9 cellular contexts compared by ENCODE assay signal in genomic region chr14:63308723-63309317, GRCh38. TPM values are rescaled to one million over a fixed set of nuclear protein-coding genes. Genes with fewer than 3 reads are reported as not detected.
DNase-seq lines count a peak whose midpoint lies in the region; ATAC-seq and TF ChIP-seq lines count a peak whose summit lies in the region.
"Had no signal": no experiment of that assay in that cellular context is flagged by ENCODE, and none has a peak within 500 bp of the region (broad histone marks: within the 10 kb centered on the region; RNA-seq: fewer than 3 reads in every experiment).

No MANE protein-coding gene starts in this region.

- H3K27ac Mint-ChIP-seq in CD4-positive, alpha-beta T cell = no peak overlapping the region
- no peak overlapping the region for H3K27ac Mint-ChIP-seq in glutamatergic neuron (ENCODE audit: unreplicated experiment)
- H3K27ac Mint-ChIP-seq in activated CD4-positive, alpha-beta memory T cell treated with anti-CD3 and anti-CD28 coated beads for 36 hours = no peak overlapping the region
- H3K27ac Mint-ChIP-seq: IgD-negative memory B cell had no signal

- no peak for ATAC-seq in CD4-positive, alpha-beta T cell (ENCODE audit: poor library complexity)
- ATAC-seq in GM19023 (IDR thresholded peaks at IDR 0.05; ENCODE audit: unreplicated experiment) (peak; percentile 54), GM19351 (IDR thresholded peaks at IDR 0.05; ENCODE audit: unreplicated experiment) (no peak)

- H3K9me3 Mint-ChIP-seq in CD4-positive, alpha-beta T cell = no peaks in the 10 kb centered on the region
- peaks cover 3% of the 10 kb centered on the region for H3K9me3 Mint-ChIP-seq in glutamatergic neuron (ENCODE audit: unreplicated experiment)
- no peaks in the 10 kb centered on the region for H3K9me3 Mint-ChIP-seq in activated CD4-positive, alpha-beta memory T cell treated with anti-CD3 and anti-CD28 coated beads for 36 hours
- H3K9me3 Mint-ChIP-seq: IgD-negative memory B cell had no signal

- CTCF ChIA-PET in CD4-positive, alpha-beta T cell (lab: Charles Lee) = no interaction called here
- CTCF ChIA-PET in activated CD4-positive, alpha-beta memory T cell treated with anti-CD3 and anti-CD28 coated beads for 36 hours (lab: Charles Lee) = interaction anchor here (0.6 to 2.2 kb wide), 6 partner anchors 11 to 473 kb away, joined by 3 to 8 read pairs (median 4); no protein-coding TSS in a partner anchor

- POLR2A ChIA-PET in CD4-positive, alpha-beta T cell (lab: Charles Lee) = no interaction called here
- POLR2A ChIA-PET in activated CD4-positive, alpha-beta memory T cell treated with anti-CD3 and anti-CD28 coated beads for 36 hours (lab: Charles Lee) = no interaction called here

- H3K27ac ChIP-seq in CD4-positive, alpha-beta T cell (ENCODE audit: low read depth, low read length) = no peak overlapping the region

- H3K4me3 Mint-ChIP-seq in CD4-positive, alpha-beta T cell = no peak overlapping the region
- no peak overlapping the region for H3K4me3 Mint-ChIP-seq in glutamatergic neuron (ENCODE audit: unreplicated experiment)
- H3K4me3 Mint-ChIP-seq in activated CD4-positive, alpha-beta memory T cell treated with anti-CD3 and anti-CD28 coated beads for 36 hours = no peak overlapping the region
- H3K4me3 Mint-ChIP-seq: IgD-negative memory B cell had no signal

- H3K36me3 Mint-ChIP-seq in CD4-positive, alpha-beta T cell (ENCODE audit: low read depth) = no peaks in the 10 kb centered on the region
- H3K36me3 Mint-ChIP-seq in glutamatergic neuron (ENCODE audit: unreplicated experiment) = no peaks in the 10 kb centered on the region
- H3K36me3 Mint-ChIP-seq in activated CD4-positive, alpha-beta memory T cell treated with anti-CD3 and anti-CD28 coated beads for 36 hours = no peaks in the 10 kb centered on the region
- H3K36me3 Mint-ChIP-seq: IgD-negative memory B cell had no signal

- DNase-seq in CD4-positive, alpha-beta T cell = no peak
- DNase-seq in NCI-H748 treated with DMSO at 0.1 percent for 48 hours (lab: John Stamatoyannopoulos, UW) (peak; percentile 48), glutamatergic neuron (no peak), anterior cingulate cortex (lab: John Stamatoyannopoulos, UW) (no peak)
- DNase-seq in activated CD4-positive, alpha-beta memory T cell treated with anti-CD3 and anti-CD28 coated beads for 36 hours = no peak
- DNase-seq in activated effector memory CD4-positive, alpha-beta T cell treated with Interleukin-2 at 50 U/mL for 16 hours = no peak

- TF ChIP-seq CTCF in CD4-positive, alpha-beta T cell (IDR thresholded peaks at IDR 0.05) = peak; percentile 32
- peak; percentile 33 for TF ChIP-seq CTCF in glutamatergic neuron (IDR thresholded peaks at IDR 0.05; ENCODE audit: partially characterized antibody, unreplicated experiment)

- no peaks in the 10 kb centered on the region for H3K27me3 ChIP-seq in CD4-positive, alpha-beta T cell (ENCODE audit: control insufficient read depth, insufficient read depth, low read length)

- peaks cover 22% of the 10 kb centered on the region for H3K27me3 Mint-ChIP-seq in CD4-positive, alpha-beta T cell
- H3K27me3 Mint-ChIP-seq in glutamatergic neuron (ENCODE audit: unreplicated experiment) = peaks cover 2% of the 10 kb centered on the region
- H3K27me3 Mint-ChIP-seq in activated CD4-positive, alpha-beta memory T cell treated with anti-CD3 and anti-CD28 coated beads for 36 hours = peaks cover 9% of the 10 kb centered on the region

- H3K9me3 ChIP-seq in CD4-positive, alpha-beta T cell (ENCODE audit: control insufficient read depth, low read length) = no peaks in the 10 kb centered on the region

- intact Hi-C loops in CD4-positive, alpha-beta T cell (cut with DNase I, micrococcal nuclease) = no loop called here
- intact Hi-C loops in activated CD4-positive, alpha-beta memory T cell treated with anti-CD3 and anti-CD28 coated beads for 36 hours (cut with micrococcal nuclease) = no loop called here

- H3K4me1 Mint-ChIP-seq in CD4-positive, alpha-beta T cell (ENCODE audit: low read depth) = no peaks in the 10 kb centered on the region
- no peaks in the 10 kb centered on the region for H3K4me1 Mint-ChIP-seq in glutamatergic neuron (ENCODE audit: low read depth, unreplicated experiment)
- no peaks in the 10 kb centered on the region for H3K4me1 Mint-ChIP-seq in activated CD4-positive, alpha-beta memory T cell treated with anti-CD3 and anti-CD28 coated beads for 36 hours (ENCODE audit: low read depth)
- H3K4me1 Mint-ChIP-seq: IgD-negative memory B cell had no signal

RNA-seq across cellular contexts. Expression of gene GPHB5, which starts 9.9 kb away (rescaled TPM):
- total RNA-seq in CD4-positive, alpha-beta T cell = not detected
- total RNA-seq in glutamatergic neuron (ENCODE audit: unreplicated experiment) = not detected
- not detected for total RNA-seq in activated CD4-positive, alpha-beta memory T cell treated with anti-CD3 and anti-CD28 coated beads for 36 hours
